In the genomic region with DNA sequence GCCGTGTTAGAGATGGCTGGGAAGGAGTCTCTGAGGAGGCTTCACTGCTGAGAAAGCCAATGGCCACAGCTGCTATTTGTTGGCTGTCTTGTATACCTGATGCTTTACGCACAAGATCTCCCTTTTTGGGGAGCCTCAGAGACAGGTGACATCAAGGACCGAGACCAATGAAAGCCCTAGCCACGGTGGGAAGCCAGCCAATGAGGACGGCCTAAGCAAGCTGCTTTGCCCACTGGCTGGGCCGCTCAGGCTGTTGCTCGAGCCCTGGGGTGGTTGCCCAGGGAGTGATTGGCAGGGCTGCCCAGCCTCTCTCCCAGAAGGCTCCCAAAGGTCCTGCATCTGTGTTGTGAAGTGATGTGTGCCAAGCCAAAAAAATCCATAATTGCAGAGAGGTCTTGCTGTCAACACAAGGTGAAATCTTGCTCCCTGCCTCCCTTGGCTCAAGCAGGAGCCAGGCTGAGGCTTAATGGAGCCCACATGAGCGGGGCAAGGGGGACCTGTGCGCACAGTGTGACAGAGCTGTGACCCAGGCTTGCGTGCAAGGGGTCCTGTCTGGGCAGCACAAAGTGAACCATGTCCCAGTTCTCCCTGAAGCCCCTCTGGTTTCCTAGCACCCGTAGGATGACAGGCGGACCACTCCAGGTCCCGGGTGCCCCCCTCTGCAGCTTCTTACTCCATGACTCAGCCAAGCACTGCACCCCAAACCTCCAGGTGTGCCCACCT, we compare ENCODE assay signal across 1 cellular context.
TF ChIP-seq lines count a peak whose summit lies in the region.

No MANE protein-coding gene starts in this region.

TF ChIP-seq in H1, 55 proteins besides CTCF, POLR2A, EP300 and RAD21:
- no peak for TF ChIP-seq JUND (IDR thresholded peaks at IDR 0.05; ENCODE audit: low read length)
- no peak for TF ChIP-seq POU5F1 (IDR thresholded peaks at IDR 0.05; ENCODE audit: low read depth, low read length)
- TF ChIP-seq CHD2 (IDR thresholded peaks at IDR 0.05; ENCODE audit: low read length), result 0 out of 2 replicates have a peak, but pooled peaks have one; percentile 22
- 0 out of 2 replicates have a peak, but pooled peaks have one; percentile 17 for TF ChIP-seq TBP (IDR thresholded peaks at IDR 0.05; ENCODE audit: low read depth, low read length)
- peak; percentile 92 for TF ChIP-seq RFX5 (IDR thresholded peaks at IDR 0.05; ENCODE audit: borderline replicate concordance, low read depth, low read length)
- no peak for TF ChIP-seq CBX8 (IDR thresholded peaks at IDR 0.05; ENCODE audit: borderline replicate concordance, low read depth, low read length)
- no peak for TF ChIP-seq FOSL1 (IDR thresholded peaks at IDR 0.05; ENCODE audit: insufficient read depth, low read depth, low read length)
- TF ChIP-seq POLR2AphosphoS5 (IDR thresholded peaks at IDR 0.05; ENCODE audit: low read depth, low read length), result no peak
- no peak for TF ChIP-seq SP2 (IDR thresholded peaks at IDR 0.05; ENCODE audit: low read length)
- TF ChIP-seq CBX5 (IDR thresholded peaks at IDR 0.05; ENCODE audit: low read depth, low read length), result no peak
- no peak for TF ChIP-seq GTF2F1 (IDR thresholded peaks at IDR 0.05; ENCODE audit: borderline replicate concordance, low read depth, low read length)
- no peak for TF ChIP-seq ZNF274 (IDR thresholded peaks at IDR 0.05; ENCODE audit: borderline replicate concordance, extremely low read depth, low read length)
- peak; percentile 58; the same call in 1 of the 2 replicates for TF ChIP-seq CREB1 (IDR thresholded peaks at IDR 0.05)
- TF ChIP-seq BRCA1 (IDR thresholded peaks at IDR 0.05; ENCODE audit: low read depth, low read length), result no peak
- no peak for TF ChIP-seq BACH1 (IDR thresholded peaks at IDR 0.05; ENCODE audit: low read length)
- TF ChIP-seq SP1 (IDR thresholded peaks at IDR 0.05; ENCODE audit: low read depth, low read length), result peak; percentile 62; the same call in 1 of the 2 replicates
- no peak for TF ChIP-seq SP4 (IDR thresholded peaks at IDR 0.05; ENCODE audit: low read length)
- no peak for TF ChIP-seq RNF2 (IDR thresholded peaks at IDR 0.05; ENCODE audit: borderline replicate concordance, low read depth, low read length, missing control alignments, poor library complexity, severe bottlenecking)
